In the genomic region with DNA sequence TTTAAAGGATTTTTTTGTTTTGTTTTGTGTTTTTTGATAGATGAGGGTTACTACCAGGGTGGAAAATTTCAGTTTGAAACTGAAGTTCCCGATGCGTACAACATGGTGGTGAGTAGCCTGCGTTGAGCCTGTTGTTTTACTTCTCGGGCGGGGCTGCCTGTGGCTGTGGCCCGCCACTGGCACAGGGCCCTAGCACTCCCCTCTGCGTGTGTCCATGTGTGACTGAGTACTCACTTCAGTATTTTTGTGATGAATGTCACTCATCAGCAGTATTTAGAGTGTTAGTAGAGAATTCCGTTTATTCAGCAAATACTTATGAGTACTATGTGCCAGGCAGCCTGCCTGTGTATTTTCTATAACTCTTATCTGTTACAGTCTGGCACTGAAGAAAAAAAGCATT, we compare ENCODE assay signal across 18 cellular contexts. TPM values are rescaled to one million over a fixed set of nuclear protein-coding genes. Genes with fewer than 3 reads are reported as not detected.
A peak's percentile ranks its signal among the peaks of the same experiment; 100 is the strongest.
DNase-seq lines count a peak whose midpoint lies in the region; TF ChIP-seq lines count a peak whose summit lies in the region.
"Had no signal": no experiment of that assay in that cellular context is flagged by ENCODE, and none has a peak within 500 bp of the region (broad histone marks: within the 10 kb centered on the region; RNA-seq: fewer than 3 reads in every experiment).

No MANE protein-coding gene starts in this region.

- WGBS in esophagus muscularis mucosa, result 93% methylated on average over 8 of the region's 8 CpGs

- no peak for TF ChIP-seq POLR2A in esophagus muscularis mucosa (IDR thresholded peaks at IDR 0.05; ENCODE audit: low read depth)

- H3K36me3 Mint-ChIP-seq in osteocyte (ENCODE audit: unreplicated experiment), result peaks cover 34% of the 10 kb centered on the region

- no peaks in the 10 kb centered on the region for H3K27me3 Mint-ChIP-seq in osteocyte (ENCODE audit: unreplicated experiment)

- no peaks in the 10 kb centered on the region for H3K27me3 ChIP-seq in esophagus muscularis mucosa

- no peak for TF ChIP-seq EP300 in esophagus muscularis mucosa (IDR thresholded peaks at IDR 0.05)

- DNase-seq in NCI-H1092 treated with DMSO at 0.1 percent for 48 hours (lab: John Stamatoyannopoulos, UW) (peak; percentile 9), NCI-H1092 (lab: John Stamatoyannopoulos, UW) (no peak), DMS79 treated with DMSO at 0.1 percent for 48 hours (lab: John Stamatoyannopoulos, UW) (peak; percentile 87), esophagus muscularis mucosa (ENCODE audit: extremely low spot score) (peak; percentile 21), osteocyte (ENCODE audit: extremely low spot score, unreplicated experiment) (peak; percentile 79), SIG-M5 (lab: John Stamatoyannopoulos, UW) (no peak), posterior vena cava (ENCODE audit: low spot score) (no peak)
- DNase-seq in effector CD8-positive, alpha-beta T cell (lab: John Stamatoyannopoulos, UW), result no peak
- DNase-seq: COR-L47, DMS153, H7, Karpas-422, MM.1S, NCI-H2081, NCI-H226, NCI-H748 treated with DMSO at 0.1 percent for 48 hours had no signal

- no peak overlapping the region for H3K27ac Mint-ChIP-seq in osteocyte (ENCODE audit: unreplicated experiment)

- no peak overlapping the region for H3K4me3 ChIP-seq in esophagus muscularis mucosa

- no peaks in the 10 kb centered on the region for H3K4me1 ChIP-seq in esophagus muscularis mucosa

- TF ChIP-seq CTCF in esophagus muscularis mucosa (IDR thresholded peaks at IDR 0.05) (no peak), osteocyte (IDR thresholded peaks at IDR 0.05) (no peak)

- no peaks in the 10 kb centered on the region for H3K9me3 Mint-ChIP-seq in osteocyte (ENCODE audit: unreplicated experiment)

- peaks cover 4 to 33% (median 24%) of the 10 kb centered on the region in 4 donors for H3K36me3 ChIP-seq in esophagus muscularis mucosa

- no peak overlapping the region for H3K4me3 Mint-ChIP-seq in osteocyte (ENCODE audit: unreplicated experiment)

- peaks cover 24% of the 10 kb centered on the region for H3K4me1 Mint-ChIP-seq in osteocyte (ENCODE audit: unreplicated experiment)

- intact Hi-C loops in esophagus muscularis mucosa (cut with DNase I), result loop anchor here (10.0 kb wide), 1 partner anchor 162 kb away; the partner anchor contains the start of gene RAMP1
- intact Hi-C loops in posterior vena cava (cut with DNase I), result no loop called here

- H3K27ac ChIP-seq in esophagus muscularis mucosa (replicated peaks in 1 of 4), result no peak overlapping the region
- H3K27ac ChIP-seq: 22Rv1, C4-2B had no signal

- no peaks in the 10 kb centered on the region for H3K9me3 ChIP-seq in esophagus muscularis mucosa

RNA-seq across cellular contexts. Expression of gene SCLY, which starts 44.3 kb away (rescaled TPM):
- total RNA-seq in esophagus muscularis mucosa, result 10 to 100 TPM in 3 of 4 donors, 1 to 10 TPM in 1; 9.8 to 17.9 (median 13.9) TPM
- total RNA-seq in osteocyte, result 22.1 and 22.5 TPM in 2 replicates
- total RNA-seq in posterior vena cava, result 10 to 100 TPM in 1 of 2 donors, 1 to 10 TPM in 1; 8.6 to 11.5 TPM

RNA-seq across cellular contexts. Expression of gene UBE2F, which starts 49.7 kb away (rescaled TPM):
- total RNA-seq in esophagus muscularis mucosa, result 100 to 1,000 TPM in 1 of 4 donors, 10 to 100 TPM in 3; 59.0 to 111 (median 78.5) TPM
- total RNA-seq in osteocyte, result 54.3 and 56.5 TPM in 2 replicates
- total RNA-seq in posterior vena cava, result 10 to 100 TPM; 49.5 to 49.9 TPM

Comparison
In these comparisons a context has a peak if more than half of its experiments do, and no peak if none do; other contexts are left out.
1. DNase-seq: peak in NCI-H1092 treated with DMSO at 0.1 percent for 48 hours (single experiment), DMS79 treated with DMSO at 0.1 percent for 48 hours (single experiment), esophagus muscularis mucosa (single experiment) and osteocyte (single experiment); none in NCI-H1092 (single experiment), effector CD8-positive, alpha-beta T cell (single experiment), SIG-M5 (single experiment) and posterior vena cava (single experiment).